In genomic region chr7:10940748-10941358, GRCh38 we compare ENCODE assay signal across 8 cellular contexts. TPM values are rescaled to one million over a fixed set of nuclear protein-coding genes. Genes with fewer than 3 reads are reported as not detected.
DNase-seq lines count a peak whose midpoint lies in the region; ATAC-seq and TF ChIP-seq lines count a peak whose summit lies in the region.

No MANE protein-coding gene starts in this region.

- DNase-seq in NCI-H146 treated with DMSO at 0.1 percent for 48 hours (lab: John Stamatoyannopoulos, UW; ENCODE audit: unreplicated experiment) (peak; percentile 71), astrocyte of the cerebellum (ENCODE audit: low read depth) (no peak), lower leg skin (ENCODE audit: low spot score in 2 of 2) (no peak), posterior vena cava (ENCODE audit: low spot score) (no peak)

- WGBS in lower leg skin, 2 donors = 15 to 18% methylated on average over 18 of the region's 18 CpGs

- ATAC-seq in GM18505 (IDR thresholded peaks at IDR 0.05; ENCODE audit: unreplicated experiment) (no peak), HG03442 (IDR thresholded peaks at IDR 0.05; ENCODE audit: unreplicated experiment) (no peak), HG02588 (IDR thresholded peaks at IDR 0.05; ENCODE audit: unreplicated experiment) (no peak), GM21825 (IDR thresholded peaks at IDR 0.05; ENCODE audit: unreplicated experiment) (no peak)

- in situ Hi-C loops in astrocyte of the cerebellum (cut with HindIII; ENCODE audit: low sequenced_read_pairs) = no loop called here

- peak; percentile 6 for TF ChIP-seq POLR2A in GM18505 (IDR thresholded peaks at IDR 0.05; ENCODE audit: borderline replicate concordance, extremely low read depth, insufficient read depth, insufficient read length)
- no peak for TF ChIP-seq POLR2A in lower leg skin (IDR thresholded peaks at IDR 0.05)

- intact Hi-C loops in lower leg skin (cut with DNase I; ENCODE audit: low total_unique reads) = no loop called here
- intact Hi-C loops in posterior vena cava (cut with DNase I) = no loop called here

- TF ChIP-seq CTCF in astrocyte of the cerebellum (IDR thresholded peaks at IDR 0.05; ENCODE audit: low read depth, low read length, missing control alignments) (no peak), lower leg skin (IDR thresholded peaks at IDR 0.05) (no peak)

- peak overlapping the region; percentile 87 for H3K4me3 ChIP-seq in astrocyte of the cerebellum (ENCODE audit: low read depth, low read length)
- peak overlapping the region; percentile 77 for H3K4me3 ChIP-seq in lower leg skin (ENCODE audit: low read depth, poor library complexity, severe bottlenecking)

RNA-seq across cellular contexts. Expression of gene PHF14, which starts 32.8 kb away (rescaled TPM):
- total RNA-seq in lower leg skin (10 to 100 TPM; 18.5 to 30.6 (median 23.4) TPM), posterior vena cava (10 to 100 TPM; 32.7 to 36.6 TPM)
